18 cellular contexts compared by ENCODE assay signal in genomic region chr3:52034212-52034611, GRCh38. TPM values are rescaled to one million over a fixed set of nuclear protein-coding genes. Genes with fewer than 3 reads are reported as not detected.
DNase-seq lines count a peak whose midpoint lies in the region; ATAC-seq, FAIRE-seq and TF ChIP-seq lines count a peak whose summit lies in the region.
"Had no signal": no experiment of that assay in that cellular context is flagged by ENCODE, and none has a peak within 500 bp of the region (broad histone marks: within the 10 kb centered on the region; RNA-seq: fewer than 3 reads in every experiment).

No MANE protein-coding gene starts in this region.

- H3K27ac ChIP-seq in HepG2 (ENCODE audit: extremely low read length, insufficient read depth, low read length) (no peak overlapping the region), small intestine (ENCODE audit: low read depth in 1 of 2, low read length in 1 of 2) (no peak overlapping the region)

- CTCF ChIA-PET in HepG2 (lab: Yijun Ruan, JAX; ENCODE audit: low intra/inter-chr PET ratio, low total read pairs): no interaction called here

- no peak overlapping the region; the same call in 1 of the 2 replicates for H3K9ac ChIP-seq in HepG2 (ENCODE audit: insufficient read depth, low read depth, low read length)

- H3K9me3 Mint-ChIP-seq in activated T-helper 1 cell treated with anti-CD3 and anti-CD28 coated beads, Interleukin-12 subunit alpha, Interleukin-12 subunit beta, Interleukin-2, Interleukin-4 antibody, amounts not matched to agents 30 ng/mL and 10 ng/mL and 1 ng/mL, durations not matched to agents 14 hours and 24 hours and 36 hours: no peaks in the 10 kb centered on the region
- H3K9me3 Mint-ChIP-seq: CD4-positive, CD25-positive, alpha-beta regulatory T cell; CD8-positive, alpha-beta memory T cell; H9 had no signal

- no peak overlapping the region for H2AFZ ChIP-seq in HepG2 (ENCODE audit: low read length)

- intact Hi-C loops in activated T-helper 1 cell treated with anti-CD3 and anti-CD28 coated beads, Interleukin-12 subunit alpha, Interleukin-12 subunit beta, Interleukin-2, Interleukin-4 antibody, amounts not matched to agents 30 ng/mL and 10 ng/mL and 1 ng/mL, durations not matched to agents 14 hours and 24 hours and 36 hours (cut with micrococcal nuclease): no loop called here
- intact Hi-C loops in HepG2 (cut with micrococcal nuclease; ENCODE audit: unreplicated experiment): no loop called here

- H3K4me1 Mint-ChIP-seq in activated T-helper 1 cell treated with anti-CD3 and anti-CD28 coated beads, Interleukin-12 subunit alpha, Interleukin-12 subunit beta, Interleukin-2, Interleukin-4 antibody, amounts not matched to agents 30 ng/mL and 10 ng/mL and 1 ng/mL, durations not matched to agents 14 hours and 24 hours and 36 hours (ENCODE audit: low read depth): no peaks in the 10 kb centered on the region
- H3K4me1 Mint-ChIP-seq: CD4-positive, CD25-positive, alpha-beta regulatory T cell; CD8-positive, alpha-beta memory T cell had no signal

- no peak overlapping the region for H3K4me3 Mint-ChIP-seq in activated T-helper 1 cell treated with anti-CD3 and anti-CD28 coated beads, Interleukin-12 subunit alpha, Interleukin-12 subunit beta, Interleukin-2, Interleukin-4 antibody, amounts not matched to agents 30 ng/mL and 10 ng/mL and 1 ng/mL, durations not matched to agents 14 hours and 24 hours and 36 hours
- H3K4me3 Mint-ChIP-seq: CD4-positive, CD25-positive, alpha-beta regulatory T cell; CD8-positive, alpha-beta memory T cell; H9 had no signal

- no peaks in the 10 kb centered on the region for H3K36me3 ChIP-seq in HepG2 (replicated peaks in 1 of 2; ENCODE audit: control insufficient read depth in 1 of 2, insufficient read depth in 2 of 2, low read length in 2 of 2)
- no peaks in the 10 kb centered on the region for H3K36me3 ChIP-seq in small intestine (ENCODE audit: control insufficient read depth in 2 of 2, insufficient read depth in 2 of 2, low read length in 2 of 2)
- H3K36me3 ChIP-seq: BE2C had no signal

- H3K4me3 ChIP-seq in HepG2 (replicated peaks in 1 of 3; ENCODE audit: insufficient read depth in 1 of 3, low read depth in 2 of 3, low read length in 3 of 3): peak overlapping the region in 1 of 3 experiments; percentile 34; a peak in 1 of 6 replicates
- no peak overlapping the region for H3K4me3 ChIP-seq in small intestine (ENCODE audit: low read depth in 1 of 2, low read length in 2 of 2)

- H3K27me3 Mint-ChIP-seq in activated T-helper 1 cell treated with anti-CD3 and anti-CD28 coated beads, Interleukin-12 subunit alpha, Interleukin-12 subunit beta, Interleukin-2, Interleukin-4 antibody, amounts not matched to agents 30 ng/mL and 10 ng/mL and 1 ng/mL, durations not matched to agents 14 hours and 24 hours and 36 hours (ENCODE audit: insufficient read depth): no peaks in the 10 kb centered on the region
- H3K27me3 Mint-ChIP-seq: CD8-positive, alpha-beta memory T cell had no signal

- H3K9me3 ChIP-seq in HepG2 (ENCODE audit: low read length) (no peaks in the 10 kb centered on the region), small intestine (ENCODE audit: control insufficient read depth, low read depth) (no peaks in the 10 kb centered on the region)
- H3K9me3 ChIP-seq: BE2C had no signal

- no peaks in the 10 kb centered on the region for H3K36me3 Mint-ChIP-seq in activated T-helper 1 cell treated with anti-CD3 and anti-CD28 coated beads, Interleukin-12 subunit alpha, Interleukin-12 subunit beta, Interleukin-2, Interleukin-4 antibody, amounts not matched to agents 30 ng/mL and 10 ng/mL and 1 ng/mL, durations not matched to agents 14 hours and 24 hours and 36 hours (ENCODE audit: low read depth)
- H3K36me3 Mint-ChIP-seq: CD4-positive, CD25-positive, alpha-beta regulatory T cell; CD8-positive, alpha-beta memory T cell had no signal

- no peak for TF ChIP-seq EP300 in HepG2 (IDR thresholded peaks at IDR 0.05; ENCODE audit: low read depth in 2 of 2, low read length in 2 of 2)
- TF ChIP-seq EP300 in HepG2 (CRISPR knock-in tag; IDR thresholded peaks at IDR 0.05; ENCODE audit: borderline replicate concordance): no peak

- H3K79me2 ChIP-seq in HepG2 (ENCODE audit: insufficient read depth, low read length): no peaks in the 10 kb centered on the region

- ATAC-seq in HepG2 (no peak), HG03565 (IDR thresholded peaks at IDR 0.05; ENCODE audit: unreplicated experiment) (no peak)

- H3K27ac Mint-ChIP-seq in activated T-helper 1 cell treated with anti-CD3 and anti-CD28 coated beads, Interleukin-12 subunit alpha, Interleukin-12 subunit beta, Interleukin-2, Interleukin-4 antibody, amounts not matched to agents 30 ng/mL and 10 ng/mL and 1 ng/mL, durations not matched to agents 14 hours and 24 hours and 36 hours: peak overlapping the region; percentile 31
- H3K27ac Mint-ChIP-seq: CD4-positive, CD25-positive, alpha-beta regulatory T cell; H9 had no signal

- H3K27me3 ChIP-seq in HepG2 (ENCODE audit: control insufficient read depth in 1 of 2, insufficient read depth in 2 of 2, low read length in 2 of 2): no peaks in the 10 kb centered on the region
- no peaks in the 10 kb centered on the region for H3K27me3 ChIP-seq in small intestine (ENCODE audit: control insufficient read depth in 2 of 2, insufficient read depth in 2 of 2, low read length in 2 of 2)
- H3K27me3 ChIP-seq: BE2C had no signal

- BruUV-seq in HepG2 (replicated peaks; lab: Mats Ljungman, UMichigan): TSS peak; percentile 60

- WGBS in HepG2 (ENCODE audit: low lambda C conversion rate): 5% methylated on average over 4 of the region's 5 CpGs
- WGBS in small intestine, 3 donors: 76 to 87% (median 79%) methylated on average over 5 of the region's 5 CpGs

- peak overlapping the region; percentile 78 for H3K4me2 ChIP-seq in HepG2 (ENCODE audit: low read depth, low read length)

- no peak for TF ChIP-seq POLR2A in HepG2 (IDR thresholded peaks at IDR 0.05; ENCODE audit: insufficient read depth in 1 of 2, low read depth in 2 of 2, low read length in 2 of 2)

- H3K4me1 ChIP-seq in HepG2 (ENCODE audit: insufficient read depth, low read length) (peaks cover 93% of the 10 kb centered on the region), small intestine (ENCODE audit: control insufficient read depth in 2 of 2, insufficient read depth in 1 of 2, low read depth in 1 of 2, low read length in 1 of 2) (no peaks in the 10 kb centered on the region)

- no peak for TF ChIP-seq CTCF in HepG2 (CRISPR knock-in tag; IDR thresholded peaks at IDR 0.05)

- FAIRE-seq in HepG2 (lab: Jason Lieb, UNC): peak; percentile 15
- no peak for FAIRE-seq in small intestine (lab: Jason Lieb, UNC)
- FAIRE-seq: A204.1, G401.6, GM12892, H1 had no signal

- in situ Hi-C loops in HepG2 (cut with HindIII; ENCODE audit: extremely low pct_ligation_motif_present, low pct_unique_long_range_greater_than_20kb): no loop called here

- no peaks in the 10 kb centered on the region for H4K20me1 ChIP-seq in HepG2 (ENCODE audit: insufficient read depth, low read length)

- DNase-seq in activated T-helper 1 cell treated with anti-CD3 and anti-CD28 coated beads, Interleukin-12 subunit alpha, Interleukin-12 subunit beta, Interleukin-2, Interleukin-4 antibody, amounts not matched to agents 30 ng/mL and 10 ng/mL and 1 ng/mL, durations not matched to agents 14 hours and 24 hours and 36 hours (ENCODE audit: low spot score): no peak
- DNase-seq in HepG2 (ENCODE audit: low spot score) (no peak), small intestine (peak; percentile 22), amniotic stem cell (lab: John Stamatoyannopoulos, UW) (no peak), DMS 273 treated with DMSO at 0.1 percent for 48 hours (lab: John Stamatoyannopoulos, UW) (no peak)
- no peak for DNase-seq in effector CD8-positive, alpha-beta T cell (lab: John Stamatoyannopoulos, UW)
- DNase-seq: ACHN; BE2C; C1 segment of cervical spinal cord; CD4-positive, CD25-positive, alpha-beta regulatory T cell; CD8-positive, alpha-beta memory T cell; COR-L47; H9 had no signal

- no peak for TF ChIP-seq RAD21 in HepG2 (CRISPR knock-in tag; IDR thresholded peaks at IDR 0.05)

- POLR2A ChIA-PET in HepG2 (lab: Yijun Ruan, JAX): interaction anchor here (0.6 to 1.4 kb wide), 4 partner anchors 15 to 1809 kb away, joined by 3 to 5 read pairs (median 4); no protein-coding TSS in a partner anchor

RNA-seq across cellular contexts. Expression of gene DUSP7, which starts 22.2 kb away (rescaled TPM):
- 35.4 and 37.4 TPM in 2 replicates for total RNA-seq in activated T-helper 1 cell treated with anti-CD3 and anti-CD28 coated beads, Interleukin-12 subunit alpha, Interleukin-12 subunit beta, Interleukin-2, Interleukin-4 antibody, amounts not matched to agents 30 ng/mL and 10 ng/mL and 1 ng/mL, durations not matched to agents 14 hours and 24 hours and 36 hours
- total RNA-seq in HepG2 (2016; rRNA removed; fragmentation: Illumina TruSeq; extraction: Trizol): 6.6 and 7.3 TPM in 2 replicates
- 4.7 and 5.1 TPM in 2 replicates for total RNA-seq in HepG2 (2016; cell fraction: cytosol; rRNA removed; fragmentation: Illumina TruSeq; extraction: Trizol; ENCODE audit: low read depth)
- total RNA-seq in HepG2 (2016; cell fraction: insoluble cytoplasmic fraction; rRNA removed; fragmentation: Illumina TruSeq; extraction: Trizol): 5.1 and 7.0 TPM in 2 replicates
- 14.7 and 15.2 TPM in 2 replicates for total RNA-seq in HepG2 (2016; cell fraction: membrane; rRNA removed; fragmentation: Illumina TruSeq; extraction: Trizol)
- total RNA-seq in HepG2 (2016; cell fraction: nucleus; rRNA removed; fragmentation: Illumina TruSeq; extraction: Trizol): 4.6 and 4.7 TPM in 2 replicates
- polyA plus RNA-seq in HepG2 (2011; rRNA removed): 8.7 and 8.8 TPM in 2 replicates
- 8.3 and 10.5 TPM in 2 replicates for polyA plus RNA-seq in HepG2 (2011; cell fraction: cytosol; rRNA removed)
- 5.7 and 6.3 TPM in 2 replicates for polyA plus RNA-seq in HepG2 (2011; cell fraction: nucleus; rRNA removed)
- polyA plus RNA-seq in HepG2 (2012): 2.9 and 3.4 TPM in 2 replicates
- polyA plus RNA-seq in HepG2 (2016; cell fraction: cytosol; fragmentation: Illumina TruSeq; extraction: Trizol; ENCODE audit: low read depth): 7.5 and 8.7 TPM in 2 replicates
- 9.3 and 11.6 TPM in 2 replicates for polyA plus RNA-seq in HepG2 (2016; cell fraction: insoluble cytoplasmic fraction; fragmentation: Illumina TruSeq; extraction: Trizol; ENCODE audit: low read depth)
- polyA plus RNA-seq in HepG2 (2016; cell fraction: membrane; fragmentation: Illumina TruSeq; extraction: Trizol; ENCODE audit: low read depth): 15.7 and 19.4 TPM in 2 replicates
- 7.9 and 8.3 TPM in 2 replicates for polyA plus RNA-seq in HepG2 (2016; cell fraction: nucleus; fragmentation: Illumina TruSeq; extraction: Trizol; ENCODE audit: insufficient read depth, low read depth)
- polyA minus RNA-seq in HepG2 (2011; rRNA and poly(A)+ RNA removed; ENCODE audit: low replicate concordance): 31.6 and 87.2 TPM in 2 replicates
- 8.1 and 9.1 TPM in 2 replicates for polyA minus RNA-seq in HepG2 (2011; cell fraction: cytosol; rRNA and poly(A)+ RNA removed)
- 4.6 and 5.6 TPM in 2 replicates for polyA minus RNA-seq in HepG2 (2011; cell fraction: nucleus; rRNA and poly(A)+ RNA removed)
- polyA plus RNA-seq in small intestine: 1 to 10 TPM; 1.6 to 7.1 (median 1.8) TPM

RNA-seq across cellular contexts. Expression of gene RPL29, which starts 38.5 kb away (rescaled TPM):
- 1,590 and 1,596 TPM in 2 replicates for total RNA-seq in activated T-helper 1 cell treated with anti-CD3 and anti-CD28 coated beads, Interleukin-12 subunit alpha, Interleukin-12 subunit beta, Interleukin-2, Interleukin-4 antibody, amounts not matched to agents 30 ng/mL and 10 ng/mL and 1 ng/mL, durations not matched to agents 14 hours and 24 hours and 36 hours
- 1,348 and 1,507 TPM in 2 replicates for total RNA-seq in HepG2 (2016; rRNA removed; fragmentation: Illumina TruSeq; extraction: Trizol)
- 2,410 and 2,561 TPM in 2 replicates for total RNA-seq in HepG2 (2016; cell fraction: cytosol; rRNA removed; fragmentation: Illumina TruSeq; extraction: Trizol; ENCODE audit: low read depth)
- 1,336 and 1,557 TPM in 2 replicates for total RNA-seq in HepG2 (2016; cell fraction: insoluble cytoplasmic fraction; rRNA removed; fragmentation: Illumina TruSeq; extraction: Trizol)
- total RNA-seq in HepG2 (2016; cell fraction: membrane; rRNA removed; fragmentation: Illumina TruSeq; extraction: Trizol): 3,125 and 3,259 TPM in 2 replicates
- total RNA-seq in HepG2 (2016; cell fraction: nucleus; rRNA removed; fragmentation: Illumina TruSeq; extraction: Trizol): 561 and 582 TPM in 2 replicates
- 2,212 and 2,263 TPM in 2 replicates for polyA plus RNA-seq in HepG2 (2011; rRNA removed)
- polyA plus RNA-seq in HepG2 (2011; cell fraction: cytosol; rRNA removed): 3,529 and 3,773 TPM in 2 replicates
- polyA plus RNA-seq in HepG2 (2011; cell fraction: nucleus; rRNA removed): 1,156 and 1,364 TPM in 2 replicates
- polyA plus RNA-seq in HepG2 (2012): 2,468 and 3,197 TPM in 2 replicates
- polyA plus RNA-seq in HepG2 (2016; cell fraction: cytosol; fragmentation: Illumina TruSeq; extraction: Trizol; ENCODE audit: low read depth): 3,334 and 3,729 TPM in 2 replicates
- polyA plus RNA-seq in HepG2 (2016; cell fraction: insoluble cytoplasmic fraction; fragmentation: Illumina TruSeq; extraction: Trizol; ENCODE audit: low read depth): 2,145 and 2,237 TPM in 2 replicates
- polyA plus RNA-seq in HepG2 (2016; cell fraction: membrane; fragmentation: Illumina TruSeq; extraction: Trizol; ENCODE audit: low read depth): 4,346 and 4,410 TPM in 2 replicates
- 1,173 and 1,267 TPM in 2 replicates for polyA plus RNA-seq in HepG2 (2016; cell fraction: nucleus; fragmentation: Illumina TruSeq; extraction: Trizol; ENCODE audit: insufficient read depth, low read depth)
- 1,196 and 1,308 TPM in 2 replicates for polyA minus RNA-seq in HepG2 (2011; rRNA and poly(A)+ RNA removed; ENCODE audit: low replicate concordance)
- polyA minus RNA-seq in HepG2 (2011; cell fraction: cytosol; rRNA and poly(A)+ RNA removed): 819 and 837 TPM in 2 replicates
- polyA minus RNA-seq in HepG2 (2011; cell fraction: nucleus; rRNA and poly(A)+ RNA removed): 324 and 432 TPM in 2 replicates
- polyA plus RNA-seq in small intestine: 1,000 to 10,000 TPM; 2,279 to 2,499 (median 2,299) TPM

RNA-seq across cellular contexts. Expression of gene ACY1, which starts 50.9 kb away (rescaled TPM):
- 58.0 and 58.5 TPM in 2 replicates for total RNA-seq in activated T-helper 1 cell treated with anti-CD3 and anti-CD28 coated beads, Interleukin-12 subunit alpha, Interleukin-12 subunit beta, Interleukin-2, Interleukin-4 antibody, amounts not matched to agents 30 ng/mL and 10 ng/mL and 1 ng/mL, durations not matched to agents 14 hours and 24 hours and 36 hours
- 112 and 113 TPM in 2 replicates for total RNA-seq in HepG2 (2016; rRNA removed; fragmentation: Illumina TruSeq; extraction: Trizol)
- total RNA-seq in HepG2 (2016; cell fraction: cytosol; rRNA removed; fragmentation: Illumina TruSeq; extraction: Trizol; ENCODE audit: low read depth): 24.7 and 29.0 TPM in 2 replicates
- 100 and 107 TPM in 2 replicates for total RNA-seq in HepG2 (2016; cell fraction: insoluble cytoplasmic fraction; rRNA removed; fragmentation: Illumina TruSeq; extraction: Trizol)
- total RNA-seq in HepG2 (2016; cell fraction: membrane; rRNA removed; fragmentation: Illumina TruSeq; extraction: Trizol): 29.7 and 29.8 TPM in 2 replicates
- total RNA-seq in HepG2 (2016; cell fraction: nucleus; rRNA removed; fragmentation: Illumina TruSeq; extraction: Trizol): 46.2 and 55.9 TPM in 2 replicates
- polyA plus RNA-seq in HepG2 (2011; rRNA removed): 162 and 166 TPM in 2 replicates
- 122 and 222 TPM in 2 replicates for polyA plus RNA-seq in HepG2 (2011; cell fraction: cytosol; rRNA removed)
- polyA plus RNA-seq in HepG2 (2011; cell fraction: nucleus; rRNA removed): 380 and 387 TPM in 2 replicates
- polyA plus RNA-seq in HepG2 (2012): 89.1 and 116 TPM in 2 replicates
- polyA plus RNA-seq in HepG2 (2016; cell fraction: cytosol; fragmentation: Illumina TruSeq; extraction: Trizol; ENCODE audit: low read depth): 18.6 and 25.0 TPM in 2 replicates
- polyA plus RNA-seq in HepG2 (2016; cell fraction: insoluble cytoplasmic fraction; fragmentation: Illumina TruSeq; extraction: Trizol; ENCODE audit: low read depth): 101 and 119 TPM in 2 replicates
- polyA plus RNA-seq in HepG2 (2016; cell fraction: membrane; fragmentation: Illumina TruSeq; extraction: Trizol; ENCODE audit: low read depth): 26.8 and 28.5 TPM in 2 replicates
- 112 and 117 TPM in 2 replicates for polyA plus RNA-seq in HepG2 (2016; cell fraction: nucleus; fragmentation: Illumina TruSeq; extraction: Trizol; ENCODE audit: insufficient read depth, low read depth)
- polyA minus RNA-seq in HepG2 (2011; rRNA and poly(A)+ RNA removed; ENCODE audit: low replicate concordance): 110 and 460 TPM in 2 replicates
- 133 and 142 TPM in 2 replicates for polyA minus RNA-seq in HepG2 (2011; cell fraction: cytosol; rRNA and poly(A)+ RNA removed)
- polyA minus RNA-seq in HepG2 (2011; cell fraction: nucleus; rRNA and poly(A)+ RNA removed): 75.1 and 77.0 TPM in 2 replicates
- 1,000 to 10,000 TPM in 1 of 3 donors, 100 to 1,000 TPM in 2; 164 to 1,228 (median 877) TPM for polyA plus RNA-seq in small intestine

RNA-seq across cellular contexts. Expression of gene ABHD14A, which starts 59.3 kb away (rescaled TPM):
- total RNA-seq in activated T-helper 1 cell treated with anti-CD3 and anti-CD28 coated beads, Interleukin-12 subunit alpha, Interleukin-12 subunit beta, Interleukin-2, Interleukin-4 antibody, amounts not matched to agents 30 ng/mL and 10 ng/mL and 1 ng/mL, durations not matched to agents 14 hours and 24 hours and 36 hours: 12.8 and 13.3 TPM in 2 replicates
- total RNA-seq in HepG2 (2016; rRNA removed; fragmentation: Illumina TruSeq; extraction: Trizol): 12.3 and 29.5 TPM in 2 replicates
- total RNA-seq in HepG2 (2016; cell fraction: cytosol; rRNA removed; fragmentation: Illumina TruSeq; extraction: Trizol; ENCODE audit: low read depth): 29.8 and 42.0 TPM in 2 replicates
- total RNA-seq in HepG2 (2016; cell fraction: insoluble cytoplasmic fraction; rRNA removed; fragmentation: Illumina TruSeq; extraction: Trizol): 13.9 and 25.2 TPM in 2 replicates
- total RNA-seq in HepG2 (2016; cell fraction: membrane; rRNA removed; fragmentation: Illumina TruSeq; extraction: Trizol): 28.5 and 40.2 TPM in 2 replicates
- total RNA-seq in HepG2 (2016; cell fraction: nucleus; rRNA removed; fragmentation: Illumina TruSeq; extraction: Trizol): 14.6 and 20.6 TPM in 2 replicates
- polyA plus RNA-seq in HepG2 (2011; rRNA removed): 46.9 and 53.9 TPM in 2 replicates
- 62.7 and 81.3 TPM in 2 replicates for polyA plus RNA-seq in HepG2 (2011; cell fraction: cytosol; rRNA removed)
- 21.1 and 27.5 TPM in 2 replicates for polyA plus RNA-seq in HepG2 (2011; cell fraction: nucleus; rRNA removed)
- 15.4 and 26.5 TPM in 2 replicates for polyA plus RNA-seq in HepG2 (2012)
- polyA plus RNA-seq in HepG2 (2016; cell fraction: cytosol; fragmentation: Illumina TruSeq; extraction: Trizol; ENCODE audit: low read depth): 43.5 and 57.3 TPM in 2 replicates
- 16.4 and 20.9 TPM in 2 replicates for polyA plus RNA-seq in HepG2 (2016; cell fraction: insoluble cytoplasmic fraction; fragmentation: Illumina TruSeq; extraction: Trizol; ENCODE audit: low read depth)
- 38.0 and 46.5 TPM in 2 replicates for polyA plus RNA-seq in HepG2 (2016; cell fraction: membrane; fragmentation: Illumina TruSeq; extraction: Trizol; ENCODE audit: low read depth)
- polyA plus RNA-seq in HepG2 (2016; cell fraction: nucleus; fragmentation: Illumina TruSeq; extraction: Trizol; ENCODE audit: insufficient read depth, low read depth): 40.2 and 40.9 TPM in 2 replicates
- 36.2 and 41.1 TPM in 2 replicates for polyA minus RNA-seq in HepG2 (2011; rRNA and poly(A)+ RNA removed; ENCODE audit: low replicate concordance)
- 12.3 and 12.7 TPM in 2 replicates for polyA minus RNA-seq in HepG2 (2011; cell fraction: cytosol; rRNA and poly(A)+ RNA removed)
- 2.2 and 3.2 TPM in 2 replicates for polyA minus RNA-seq in HepG2 (2011; cell fraction: nucleus; rRNA and poly(A)+ RNA removed)
- 10 to 100 TPM in 1 of 3 donors, 1 to 10 TPM in 2; 4.6 to 17.6 (median 5.1) TPM for polyA plus RNA-seq in small intestine
